In the genomic region with DNA sequence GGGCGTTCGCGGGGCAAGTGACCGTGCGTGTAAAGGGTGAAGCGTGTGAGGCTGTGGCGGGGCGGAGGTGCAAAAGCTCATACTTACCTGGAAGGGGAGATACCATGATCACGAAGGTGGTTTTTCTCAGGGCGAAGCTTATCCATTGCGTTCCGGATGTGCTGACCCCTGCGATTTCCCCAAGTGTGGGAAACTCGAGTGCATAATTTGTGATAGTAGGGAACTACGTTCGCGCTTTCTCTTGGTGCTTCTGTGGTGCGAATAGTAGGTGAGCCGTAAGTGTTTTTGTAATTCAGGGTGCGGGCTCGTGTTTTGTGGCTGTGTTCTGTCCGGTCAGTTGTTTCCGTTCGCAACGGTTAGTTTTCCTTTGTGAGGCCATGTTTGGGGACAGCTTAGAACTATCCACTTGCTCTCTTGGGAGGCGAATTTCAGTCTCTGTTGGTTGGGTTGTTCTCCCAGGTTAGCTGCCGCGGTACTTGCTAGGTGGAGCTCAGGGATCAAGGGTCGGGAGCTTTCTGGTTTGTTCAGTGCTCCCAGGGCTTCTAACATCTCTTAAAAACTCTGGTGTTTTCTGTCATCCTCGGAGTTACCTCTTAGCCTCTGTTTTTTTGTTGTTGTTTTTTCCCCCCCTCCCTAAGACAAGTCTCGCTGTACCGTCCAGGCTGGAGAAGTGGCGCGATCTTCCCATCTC, we compare ENCODE assay signal across 8 cellular contexts. TPM values are rescaled to one million over a fixed set of nuclear protein-coding genes. Genes with fewer than 3 reads are reported as not detected.
A peak's percentile ranks its signal among the peaks of the same experiment; 100 is the strongest.
DNase-seq lines count a peak whose midpoint lies in the region; ATAC-seq lines count a peak whose summit lies in the region.
"Not testable (repeated sequence)": the region's sequence is repeated elsewhere in the genome, so short reads cannot be mapped to it uniquely, and the experiment has no call there.

No MANE protein-coding gene starts in this region.

- WGBS in urinary bladder = under 1% methylated on average over 32 of the region's 34 CpGs

- H3K4me1 ChIP-seq in urinary bladder (ENCODE audit: insufficient read depth) = not testable (repeated sequence)

- ATAC-seq in GM18519 (IDR thresholded peaks at IDR 0.05; ENCODE audit: low FRiP score, unreplicated experiment) (peak; percentile 68), HG02973 (IDR thresholded peaks at IDR 0.05; ENCODE audit: unreplicated experiment) (peak; percentile 83), left ventricle myocardium superior (peak; percentile 75)

- H3K4me3 ChIP-seq in urinary bladder (ENCODE audit: low read depth, low read length) = peak overlapping the region; percentile 20

- intact Hi-C loops in left ventricle myocardium superior (cut with micrococcal nuclease) = not testable (repeated sequence)

- H3K27ac ChIP-seq in angular gyrus (ENCODE audit: low read depth, low read length) (peak overlapping the region; percentile 45), urinary bladder (ENCODE audit: low read depth) (peak overlapping the region; percentile 39)

- DNase-seq in NCI-H2029 treated with DMSO at 0.1 percent for 48 hours (lab: John Stamatoyannopoulos, UW) (peak; percentile 62), T-helper 2 cell (peak; percentile 38 to 98 (median 80)), left ventricle myocardium superior (peak; percentile 39), putamen (ENCODE audit: low spot score) (peak; percentile 87)

- not testable (repeated sequence) for H3K36me3 ChIP-seq in urinary bladder (ENCODE audit: insufficient read depth)

RNA-seq across cellular contexts. Expression of a gene that starts 39.2 kb away (rescaled TPM):
- total RNA-seq in left ventricle myocardium superior = not detected
- not detected for total RNA-seq in urinary bladder
- not detected for polyA plus RNA-seq in urinary bladder

Comparison
In these comparisons a context has a peak if more than half of its experiments do, and no peak if none do; other contexts are left out.
1. Peak in every context shown above with its lines: DNase-seq, ATAC-seq, H3K4me3 ChIP-seq and H3K27ac ChIP-seq.